8 cellular contexts compared by ENCODE assay signal in genomic region chr12:46382425-46382973, GRCh38. TPM values are rescaled to one million over a fixed set of nuclear protein-coding genes. Genes with fewer than 3 reads are reported as not detected.
DNase-seq lines count a peak whose midpoint lies in the region; ATAC-seq and TF ChIP-seq lines count a peak whose summit lies in the region.

No MANE protein-coding gene starts in this region.

- intact Hi-C loops in body of pancreas (cut with DNase I) = no loop called here

- H3K36me3 ChIP-seq in HUES48 (ENCODE audit: control insufficient read depth, insufficient read depth, low read length) (no peaks in the 10 kb centered on the region), body of pancreas (replicated peaks in 1 of 2; ENCODE audit: insufficient read depth in 1 of 2, low read depth in 2 of 2) (no peaks in the 10 kb centered on the region), mesodermal cell (ENCODE audit: control insufficient read depth, insufficient read depth, low read length) (no peaks in the 10 kb centered on the region)

- no peak for TF ChIP-seq POLR2A in body of pancreas (IDR thresholded peaks at IDR 0.05)

- TF ChIP-seq CTCF in 22Rv1 (IDR thresholded peaks at IDR 0.05) = no peak
- no peak for TF ChIP-seq CTCF in body of pancreas (IDR thresholded peaks at IDR 0.05)

- peak; percentile 31 to 47 (median 40) for DNase-seq in body of pancreas
- DNase-seq in EL = no peak
- no peak for DNase-seq in NCI-H2107 treated with DMSO at 0.1 percent for 48 hours (lab: John Stamatoyannopoulos, UW; ENCODE audit: unreplicated experiment)
- no peak for DNase-seq in SW480 (ENCODE audit: low spot score)

- no peaks in the 10 kb centered on the region for H3K9me3 ChIP-seq in HUES48 (ENCODE audit: control insufficient read depth, insufficient read depth, low read length)
- H3K9me3 ChIP-seq in body of pancreas = no peaks in the 10 kb centered on the region
- peaks cover 6% of the 10 kb centered on the region for H3K9me3 ChIP-seq in mesodermal cell (ENCODE audit: control insufficient read depth, low read length)

- H3K27me3 ChIP-seq in HUES48 (ENCODE audit: control insufficient read depth, insufficient read depth, low read length) = no peaks in the 10 kb centered on the region
- H3K27me3 ChIP-seq in body of pancreas = no peaks in the 10 kb centered on the region

- H3K27ac ChIP-seq in 22Rv1 (peak overlapping the region; percentile 93), HUES48 (ENCODE audit: low read depth, low read length) (peak overlapping the region; percentile 99), body of pancreas (peak overlapping the region; percentile 94 to 99 (median 98)), mesodermal cell (ENCODE audit: low read depth, low read length, severe bottlenecking) (peak overlapping the region; percentile 99)

- WGBS in body of pancreas, 2 donors = 14 to 17% methylated on average over 15 of the region's 15 CpGs
- 35 to 59% methylated on average over 7 to 11 of the region's 15 CpGs for WGBS in mesodermal cell (ENCODE audit: insufficient coverage in 2 of 2), 2 experiments

- H3K4me1 ChIP-seq in HUES48 (ENCODE audit: control insufficient read depth, insufficient read depth, low read length) = peaks cover 45% of the 10 kb centered on the region
- peaks cover 38% of the 10 kb centered on the region for H3K4me1 ChIP-seq in body of pancreas
- H3K4me1 ChIP-seq in mesodermal cell (ENCODE audit: control insufficient read depth, insufficient read depth, low read length, poor library complexity, severe bottlenecking) = peaks cover 32% of the 10 kb centered on the region

- peak overlapping the region; percentile 92 for H3K4me3 ChIP-seq in HUES48 (ENCODE audit: low read depth, low read length)
- peak overlapping the region in 1 of 2 donors; percentile 38 for H3K4me3 ChIP-seq in body of pancreas
- peak overlapping the region; percentile 71 for H3K4me3 ChIP-seq in mesodermal cell (ENCODE audit: extremely low read depth, insufficient read depth, low read length, poor library complexity, severe bottlenecking)

- no peak for ATAC-seq in body of pancreas
- ATAC-seq in HG02571 (IDR thresholded peaks at IDR 0.05; ENCODE audit: unreplicated experiment) = no peak

- peak overlapping the region; percentile 94 for H3K9ac ChIP-seq in HUES48 (ENCODE audit: low read depth, low read length)

RNA-seq across cellular contexts. Expression of gene SLC38A2, which starts 9.9 kb away (rescaled TPM):
- total RNA-seq in body of pancreas = 100 to 1,000 TPM; 184 to 203 TPM
- polyA plus RNA-seq in mesodermal cell (2013, experiment 1 of 2) = 343 TPM
- 332 TPM for polyA plus RNA-seq in mesodermal cell (2013, experiment 2 of 2)

Comparison
In these comparisons a context has a peak if more than half of its experiments do, and no peak if none do; other contexts are left out.
1. DNase-seq: peak in body of pancreas (4 of 4); none in EL (single experiment), NCI-H2107 treated with DMSO at 0.1 percent for 48 hours (single experiment) and SW480 (single experiment).
2. Peak in every context shown above with its lines, with median percentiles within 50 percentile points of each other: H3K27ac ChIP-seq.